Comparison of ENCODE assay signal across 10 cellular contexts in the genomic region with DNA sequence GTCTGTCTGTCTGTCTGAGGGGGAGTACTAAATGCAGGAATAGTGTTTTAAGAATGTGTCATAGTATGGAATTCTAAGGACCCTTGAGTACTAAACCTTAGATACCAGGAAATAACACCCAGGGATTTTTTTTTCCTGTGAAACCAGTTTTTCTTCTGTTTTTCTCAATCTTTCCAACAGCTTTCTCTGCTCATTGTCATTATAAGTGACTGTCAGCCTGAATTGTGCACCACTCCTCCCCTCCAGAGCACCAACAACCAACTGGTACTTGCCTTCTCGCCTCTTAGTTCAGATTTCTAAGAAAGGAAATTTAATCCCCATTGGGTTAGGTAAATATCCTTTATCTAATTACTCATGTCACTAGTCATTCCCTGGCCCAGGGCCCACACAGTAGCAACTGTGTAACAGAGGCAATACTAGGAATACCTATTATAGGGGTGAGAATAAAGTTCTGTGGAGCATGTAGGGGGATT.
DNase-seq lines count a peak whose midpoint lies in the region; ATAC-seq and TF ChIP-seq lines count a peak whose summit lies in the region.
"Had no signal": no experiment of that assay in that cellular context is flagged by ENCODE, and none has a peak within 500 bp of the region (broad histone marks: within the 10 kb centered on the region; RNA-seq: fewer than 3 reads in every experiment).

No MANE protein-coding gene starts in this region.

- DNase-seq in ELF-1 (ENCODE audit: low read depth, low spot score) (peak; percentile 36), LHCN-M2 (ENCODE audit: low read depth) (peak; percentile 64), astrocyte of the hippocampus (ENCODE audit: low read depth, low spot score) (peak; percentile 82), left lung (peak in 1 of 2 donors; percentile 37), transverse colon (no peak), GM19238 (ENCODE audit: insufficient read length, low spot score) (no peak), Ammon's horn (ENCODE audit: low spot score) (no peak)
- DNase-seq: activated CD4-positive, alpha-beta T cell treated with anti-CD3 and anti-CD28 coated beads for 48 hours; T-cell had no signal

- WGBS in transverse colon (ENCODE audit: low coverage in 1 of 2), 2 donors, result 48 to 83% methylated on average over 1 of the region's 1 CpG

- H3K9me3 ChIP-seq in left lung (no peaks in the 10 kb centered on the region), transverse colon (no peaks in the 10 kb centered on the region)

- TF ChIP-seq CTCF in left lung (IDR thresholded peaks at IDR 0.05) (no peak), transverse colon (IDR thresholded peaks at IDR 0.05) (no peak)

- no peak for TF ChIP-seq EP300 in transverse colon (IDR thresholded peaks at IDR 0.05; ENCODE audit: low read depth)

- in situ Hi-C loops in transverse colon (cut with MboI; ENCODE audit: low pct_ligation_motif_present in 1 of 4, low pct_unique_long_range_greater_than_20kb in 1 of 4, low sequenced_read_pairs in 3 of 4), result no loop called here

- no peaks in the 10 kb centered on the region for H3K36me3 ChIP-seq in left lung
- no peaks in the 10 kb centered on the region for H3K36me3 ChIP-seq in transverse colon

- H3K4me1 ChIP-seq in left lung, result no peaks in the 10 kb centered on the region
- no peaks in the 10 kb centered on the region for H3K4me1 ChIP-seq in transverse colon

- ATAC-seq in left lung (peak; percentile 79), GM18873 (IDR thresholded peaks at IDR 0.05; ENCODE audit: low FRiP score, unreplicated experiment) (no peak)
- ATAC-seq: T-cell had no signal

- H3K27ac ChIP-seq in left lung, result no peak overlapping the region
- no peak overlapping the region for H3K27ac ChIP-seq in transverse colon

- H3K4me3 ChIP-seq in left lung, result no peak overlapping the region
- no peak overlapping the region for H3K4me3 ChIP-seq in transverse colon

- TF ChIP-seq POLR2A in transverse colon (IDR thresholded peaks at IDR 0.05), result no peak

- intact Hi-C loops in left lung (cut with DNase I) (no loop called here), transverse colon (cut with DNase I; ENCODE audit: low total_unique reads) (no loop called here)

- H3K27me3 ChIP-seq in left lung (peaks cover 0 to 5% of the 10 kb centered on the region in 2 donors), transverse colon (no peaks in the 10 kb centered on the region)

Comparison
In these comparisons a context has a peak if more than half of its experiments do, and no peak if none do; other contexts are left out.
1. DNase-seq: peak in ELF-1 (single experiment), LHCN-M2 (single experiment) and astrocyte of the hippocampus (single experiment); none in transverse colon (single experiment), GM19238 (single experiment) and Ammon's horn (single experiment).